ENCODE assay signal across 23 cellular contexts in genomic region chr10:117934477-117934876, GRCh38.
"Had no signal": no experiment of that assay in that cellular context is flagged by ENCODE, and none has a peak within 500 bp of the region (broad histone marks: within the 10 kb centered on the region; RNA-seq: fewer than 3 reads in every experiment).

No MANE protein-coding gene starts in this region.

- H3K27ac ChIP-seq: adrenal gland, colonic mucosa, VCaP had no signal

- H3K27ac Mint-ChIP-seq: activated CD4-positive, alpha-beta memory T cell treated with anti-CD3 and anti-CD28 coated beads, Interleukin-2, amount 10 ng/mL, durations not matched to agents 7 days and 5 days; activated CD4-positive, alpha-beta T cell treated with anti-CD3 and anti-CD28 coated beads for 36 hours; activated naive CD8-positive, alpha-beta T cell treated with anti-CD3 and anti-CD28 coated beads, Interleukin-2, amount 10 ng/mL, durations not matched to agents 7 days and 5 days; activated T-cell treated with anti-CD3 and anti-CD28 coated beads, Interleukin-2, amount 50 U/mL, for 72 hours; activated T-helper 2 cell treated with anti-CD3 and anti-CD28 coated beads, Interferon-gamma antibody, Interleukin-2, Interleukin-4, amounts not matched to agents 10 μg/mL and 5 μg/mL and 100 μg/mL, durations not matched to agents 14 hours and 24 hours and 36 hours; T-cell had no signal

- H3K4me3 ChIP-seq: adrenal gland, colonic mucosa had no signal

- DNase-seq: activated CD4-positive, alpha-beta memory T cell treated with anti-CD3 and anti-CD28 coated beads, Interleukin-2, amount 10 ng/mL, durations not matched to agents 7 days and 5 days; activated CD4-positive, alpha-beta T cell treated with anti-CD3 and anti-CD28 coated beads for 36 hours; activated CD4-positive, alpha-beta T cell treated with anti-CD3 and anti-CD28 coated beads, Interleukin-2, amount 50 U/mL, for 1 hour; activated gamma-delta T cell treated with Interleukin-2 at 50 U/mL for 16 hours; activated naive CD4-positive, alpha-beta T cell treated with anti-CD3 and anti-CD28 coated beads, Interleukin-2, amount 50 U/mL, for 16 hours; activated naive CD8-positive, alpha-beta T cell treated with anti-CD3 and anti-CD28 coated beads, Interleukin-2, amount 10 ng/mL, durations not matched to agents 7 days and 5 days; activated T-cell treated with anti-CD3 and anti-CD28 coated beads, Interleukin-2, amount 50 U/mL, for 72 hours; adrenal gland; anterior cingulate cortex; colonic mucosa; Kasumi-1; NCI-H1105 treated with DMSO at 0.1 percent for 48 hours; NCI-H146; NCI-H187 treated with DMSO at 0.1 percent for 48 hours; NCI-H2081 treated with DMSO at 0.1 percent for 48 hours; NCI-H2171 treated with DMSO at 0.1 percent for 48 hours; NCI-H226; NCI-H510A treated with DMSO at 0.1 percent for 48 hours; NCI-H69; SIG-M5; T-cell had no signal

- H3K36me3 Mint-ChIP-seq: activated naive CD8-positive, alpha-beta T cell treated with anti-CD3 and anti-CD28 coated beads, Interleukin-2, amount 10 ng/mL, durations not matched to agents 7 days and 5 days; T-cell had no signal

- H3K27me3 Mint-ChIP-seq: activated CD4-positive, alpha-beta memory T cell treated with anti-CD3 and anti-CD28 coated beads, Interleukin-2, amount 10 ng/mL, durations not matched to agents 7 days and 5 days had no signal

- H3K9me3 ChIP-seq: adrenal gland, colonic mucosa had no signal

- H3K36me3 ChIP-seq: adrenal gland, colonic mucosa had no signal

- H3K27me3 ChIP-seq: adrenal gland, colonic mucosa had no signal

- ATAC-seq: activated CD4-positive, alpha-beta T cell treated with anti-CD3 and anti-CD28 coated beads for 36 hours; activated T-cell treated with anti-CD3 and anti-CD28 coated beads, Interleukin-2, amount 50 U/mL, for 72 hours; T-cell had no signal

- H3K4me1 ChIP-seq: adrenal gland, colonic mucosa had no signal

- H3K4me1 Mint-ChIP-seq: activated CD4-positive, alpha-beta memory T cell treated with anti-CD3 and anti-CD28 coated beads, Interleukin-2, amount 10 ng/mL, durations not matched to agents 7 days and 5 days; activated naive CD8-positive, alpha-beta T cell treated with anti-CD3 and anti-CD28 coated beads, Interleukin-2, amount 10 ng/mL, durations not matched to agents 7 days and 5 days; T-cell had no signal

- H3K4me3 Mint-ChIP-seq: activated CD4-positive, alpha-beta memory T cell treated with anti-CD3 and anti-CD28 coated beads, Interleukin-2, amount 10 ng/mL, durations not matched to agents 7 days and 5 days; activated CD4-positive, alpha-beta T cell treated with anti-CD3 and anti-CD28 coated beads for 36 hours; activated naive CD8-positive, alpha-beta T cell treated with anti-CD3 and anti-CD28 coated beads, Interleukin-2, amount 10 ng/mL, durations not matched to agents 7 days and 5 days; activated T-cell treated with anti-CD3 and anti-CD28 coated beads, Interleukin-2, amount 50 U/mL, for 72 hours; T-cell had no signal
